21 cellular contexts compared by ENCODE assay signal in genomic region chr6:109450801-109451200, GRCh38. TPM values are rescaled to one million over a fixed set of nuclear protein-coding genes. Genes with fewer than 3 reads are reported as not detected.
A peak's percentile ranks its signal among the peaks of the same experiment; 100 is the strongest.
DNase-seq lines count a peak whose midpoint lies in the region; ATAC-seq and TF ChIP-seq lines count a peak whose summit lies in the region.
"Had no signal": no experiment of that assay in that cellular context is flagged by ENCODE, and none has a peak within 500 bp of the region (broad histone marks: within the 10 kb centered on the region; RNA-seq: fewer than 3 reads in every experiment).

No MANE protein-coding gene starts in this region.

- H3K4me3 ChIP-seq in CD4-positive, alpha-beta memory T cell (ENCODE audit: low read length in 2 of 2), result no peak overlapping the region
- H3K4me3 ChIP-seq: HAP-1, skin epidermis had no signal

- intact Hi-C loops in activated CD4-positive, alpha-beta T cell treated with anti-CD3 and anti-CD28 coated beads for 36 hours (cut with DNase I, micrococcal nuclease), result no loop called here
- intact Hi-C loops in CD4-positive, alpha-beta memory T cell (cut with micrococcal nuclease), result loop anchor here (1.0 to 10.0 kb wide), 2 partner anchors 10 to 1364 kb away; partner anchors contain the start of gene CDK19
- intact Hi-C loops in activated B cell treated with CpG ODN at 0.5 μM for 24 hours (cut with micrococcal nuclease), result loop anchor here (1.0 to 10.0 kb wide), 2 partner anchors 10 to 1954 kb away; no protein-coding TSS in a partner anchor
- intact Hi-C loops in activated T-helper 1 cell treated with anti-CD3 and anti-CD28 coated beads, Interleukin-12 subunit alpha, Interleukin-12 subunit beta, Interleukin-2, Interleukin-4 antibody, amounts not matched to agents 30 ng/mL and 10 ng/mL and 1 ng/mL, durations not matched to agents 14 hours and 24 hours and 36 hours (cut with micrococcal nuclease), result loop anchor here (10.0 kb wide), 2 partner anchors 606 to 734 kb away; partner anchors contain the start of genes ARMC2 and CDC40

- peaks cover 18% of the 10 kb centered on the region for H3K36me3 ChIP-seq in CD4-positive, alpha-beta memory T cell (ENCODE audit: insufficient read depth, low read length)

- no peak overlapping the region for H3K27ac ChIP-seq in CD4-positive, alpha-beta memory T cell (ENCODE audit: low read depth, low read length)
- H3K27ac ChIP-seq: epithelial cell of prostate had no signal

- H3K36me3 Mint-ChIP-seq in activated CD4-positive, alpha-beta T cell treated with anti-CD3 and anti-CD28 coated beads for 36 hours (ENCODE audit: low read depth), result peaks cover 4% of the 10 kb centered on the region
- peaks cover 13 to 39% of the 10 kb centered on the region in 2 donors for H3K36me3 Mint-ChIP-seq in CD4-positive, alpha-beta memory T cell
- peaks cover 59% of the 10 kb centered on the region for H3K36me3 Mint-ChIP-seq in activated B cell treated with CpG ODN at 0.5 μM for 24 hours (ENCODE audit: low read depth)
- peaks cover 7% of the 10 kb centered on the region for H3K36me3 Mint-ChIP-seq in osteocyte (ENCODE audit: unreplicated experiment)
- peaks cover 40% of the 10 kb centered on the region for H3K36me3 Mint-ChIP-seq in activated T-helper 1 cell treated with anti-CD3 and anti-CD28 coated beads, Interleukin-12 subunit alpha, Interleukin-12 subunit beta, Interleukin-2, Interleukin-4 antibody, amounts not matched to agents 30 ng/mL and 10 ng/mL and 1 ng/mL, durations not matched to agents 14 hours and 24 hours and 36 hours (ENCODE audit: low read depth)

- ATAC-seq in activated CD4-positive, alpha-beta T cell treated with anti-CD3 and anti-CD28 coated beads for 36 hours, result no peak
- no peak for ATAC-seq in activated B cell treated with CpG ODN at 0.5 μM for 24 hours (ENCODE audit: low read depth)
- ATAC-seq in HG02623 (IDR thresholded peaks at IDR 0.05; ENCODE audit: unreplicated experiment), result no peak
- ATAC-seq: Panc1 had no signal

- peak overlapping the region; percentile 3 for H3K27ac Mint-ChIP-seq in activated CD4-positive, alpha-beta T cell treated with anti-CD3 and anti-CD28 coated beads for 36 hours
- peak overlapping the region in 4 of 7 donors; percentile 58 to 83 (median 81) for H3K27ac Mint-ChIP-seq in CD4-positive, alpha-beta memory T cell
- peak overlapping the region; percentile 32 for H3K27ac Mint-ChIP-seq in activated B cell treated with CpG ODN at 0.5 μM for 24 hours
- no peak overlapping the region for H3K27ac Mint-ChIP-seq in osteocyte (ENCODE audit: unreplicated experiment)
- H3K27ac Mint-ChIP-seq in activated T-helper 1 cell treated with anti-CD3 and anti-CD28 coated beads, Interleukin-12 subunit alpha, Interleukin-12 subunit beta, Interleukin-2, Interleukin-4 antibody, amounts not matched to agents 30 ng/mL and 10 ng/mL and 1 ng/mL, durations not matched to agents 14 hours and 24 hours and 36 hours, result no peak overlapping the region

- no peaks in the 10 kb centered on the region for H3K9me3 Mint-ChIP-seq in activated CD4-positive, alpha-beta T cell treated with anti-CD3 and anti-CD28 coated beads for 36 hours (ENCODE audit: low read depth)
- H3K9me3 Mint-ChIP-seq in CD4-positive, alpha-beta memory T cell, result peaks cover 0 to 1% (median 0%) of the 10 kb centered on the region in 8 donors
- H3K9me3 Mint-ChIP-seq in activated B cell treated with CpG ODN at 0.5 μM for 24 hours, result no peaks in the 10 kb centered on the region
- H3K9me3 Mint-ChIP-seq in osteocyte (ENCODE audit: unreplicated experiment), result no peaks in the 10 kb centered on the region
- H3K9me3 Mint-ChIP-seq in activated T-helper 1 cell treated with anti-CD3 and anti-CD28 coated beads, Interleukin-12 subunit alpha, Interleukin-12 subunit beta, Interleukin-2, Interleukin-4 antibody, amounts not matched to agents 30 ng/mL and 10 ng/mL and 1 ng/mL, durations not matched to agents 14 hours and 24 hours and 36 hours, result no peaks in the 10 kb centered on the region

- no peaks in the 10 kb centered on the region for H3K27me3 Mint-ChIP-seq in activated CD4-positive, alpha-beta T cell treated with anti-CD3 and anti-CD28 coated beads for 36 hours
- H3K27me3 Mint-ChIP-seq in CD4-positive, alpha-beta memory T cell, result no peaks in the 10 kb centered on the region
- no peaks in the 10 kb centered on the region for H3K27me3 Mint-ChIP-seq in activated B cell treated with CpG ODN at 0.5 μM for 24 hours
- no peaks in the 10 kb centered on the region for H3K27me3 Mint-ChIP-seq in osteocyte (ENCODE audit: unreplicated experiment)
- no peaks in the 10 kb centered on the region for H3K27me3 Mint-ChIP-seq in activated T-helper 1 cell treated with anti-CD3 and anti-CD28 coated beads, Interleukin-12 subunit alpha, Interleukin-12 subunit beta, Interleukin-2, Interleukin-4 antibody, amounts not matched to agents 30 ng/mL and 10 ng/mL and 1 ng/mL, durations not matched to agents 14 hours and 24 hours and 36 hours (ENCODE audit: insufficient read depth)

- no peaks in the 10 kb centered on the region for H3K27me3 ChIP-seq in CD4-positive, alpha-beta memory T cell (ENCODE audit: insufficient read depth, low read length)

- CTCF ChIA-PET in activated CD4-positive, alpha-beta T cell treated with anti-CD3 and anti-CD28 coated beads for 36 hours (lab: Charles Lee), result interaction anchor here (1.4 kb wide), 1 partner anchor 9 kb away, joined by 3 read pairs; no protein-coding TSS in a partner anchor
- CTCF ChIA-PET in CD4-positive, alpha-beta memory T cell (lab: Charles Lee; ENCODE audit: partially characterized antibody), result interaction anchor here (0.7 to 8.6 kb wide), 5 partner anchors 8 to 512 kb away, joined by 3 to 70 read pairs (median 4); partner anchors contain the start of genes PPIL6 and SMPD2
- CTCF ChIA-PET in activated B cell treated with CpG ODN at 0.5 μM for 24 hours (lab: Charles Lee), result interaction anchor here (1.2 to 4.4 kb wide), 2 partner anchors 9 to 66 kb away, joined by 6 to 31 read pairs; partner anchors contain the start of genes PPIL6 and SMPD2

- H3K4me1 Mint-ChIP-seq in activated CD4-positive, alpha-beta T cell treated with anti-CD3 and anti-CD28 coated beads for 36 hours, result peaks cover 30% of the 10 kb centered on the region
- H3K4me1 Mint-ChIP-seq in CD4-positive, alpha-beta memory T cell, result peaks cover 28 to 68% (median 45%) of the 10 kb centered on the region in 4 donors
- H3K4me1 Mint-ChIP-seq in activated B cell treated with CpG ODN at 0.5 μM for 24 hours (peaks cover 73% of the 10 kb centered on the region), osteocyte (ENCODE audit: unreplicated experiment) (peaks cover 11% of the 10 kb centered on the region)
- H3K4me1 Mint-ChIP-seq in activated T-helper 1 cell treated with anti-CD3 and anti-CD28 coated beads, Interleukin-12 subunit alpha, Interleukin-12 subunit beta, Interleukin-2, Interleukin-4 antibody, amounts not matched to agents 30 ng/mL and 10 ng/mL and 1 ng/mL, durations not matched to agents 14 hours and 24 hours and 36 hours (ENCODE audit: low read depth), result peaks cover 40% of the 10 kb centered on the region

- no peaks in the 10 kb centered on the region for H3K9me3 ChIP-seq in CD4-positive, alpha-beta memory T cell (ENCODE audit: control insufficient read depth in 1 of 2, low read length in 2 of 2)
- H3K9me3 ChIP-seq: HAP-1 had no signal

- no peak for TF ChIP-seq CTCF in activated B cell treated with CpG ODN at 0.5 μM for 24 hours (IDR thresholded peaks at IDR 0.05)
- TF ChIP-seq CTCF in osteocyte (IDR thresholded peaks at IDR 0.05), result no peak

- H3K4me1 ChIP-seq in CD4-positive, alpha-beta memory T cell (ENCODE audit: insufficient read depth, low read length), result peaks cover 63% of the 10 kb centered on the region
- H3K4me1 ChIP-seq: HAP-1 had no signal

- no peak overlapping the region for H3K4me3 Mint-ChIP-seq in activated CD4-positive, alpha-beta T cell treated with anti-CD3 and anti-CD28 coated beads for 36 hours
- H3K4me3 Mint-ChIP-seq in CD4-positive, alpha-beta memory T cell, result peak overlapping the region in 2 of 8 donors; percentile 39 to 43
- peak overlapping the region; percentile 4 for H3K4me3 Mint-ChIP-seq in activated B cell treated with CpG ODN at 0.5 μM for 24 hours
- no peak overlapping the region for H3K4me3 Mint-ChIP-seq in osteocyte (ENCODE audit: unreplicated experiment)
- H3K4me3 Mint-ChIP-seq in activated T-helper 1 cell treated with anti-CD3 and anti-CD28 coated beads, Interleukin-12 subunit alpha, Interleukin-12 subunit beta, Interleukin-2, Interleukin-4 antibody, amounts not matched to agents 30 ng/mL and 10 ng/mL and 1 ng/mL, durations not matched to agents 14 hours and 24 hours and 36 hours, result no peak overlapping the region

- POLR2A ChIA-PET in activated CD4-positive, alpha-beta T cell treated with anti-CD3 and anti-CD28 coated beads for 36 hours (lab: Charles Lee), result interaction anchor here (0.6 kb wide), 1 partner anchor 9 kb away, joined by 3 read pairs; no protein-coding TSS in a partner anchor
- POLR2A ChIA-PET in CD4-positive, alpha-beta memory T cell (lab: Charles Lee; ENCODE audit: partially characterized antibody), result interaction anchor here (1.0 to 13.4 kb wide), 5 partner anchors 7 to 263 kb away, joined by 3 to 220 read pairs (median 7); partner anchors contain the start of genes CD164, PPIL6 and SMPD2
- POLR2A ChIA-PET in activated B cell treated with CpG ODN at 0.5 μM for 24 hours (lab: Charles Lee), result interaction anchor here (1.5 to 2.0 kb wide), 3 partner anchors 7 to 68 kb away, joined by 3 to 15 read pairs (median 8); partner anchors contain the start of genes CD164, PPIL6 and SMPD2

- DNase-seq in activated CD4-positive, alpha-beta T cell treated with anti-CD3 and anti-CD28 coated beads for 36 hours, result no peak
- no peak for DNase-seq in activated CD4-positive, alpha-beta T cell treated with anti-CD3 and anti-CD28 coated beads for 48 hours
- no peak for DNase-seq in CD4-positive, alpha-beta memory T cell
- no peak for DNase-seq in activated B cell treated with CpG ODN at 0.5 μM for 24 hours
- peak; percentile 19 for DNase-seq in osteocyte (ENCODE audit: extremely low spot score, unreplicated experiment)
- no peak for DNase-seq in DMS153 treated with DMSO at 0.1 percent for 48 hours (lab: John Stamatoyannopoulos, UW; ENCODE audit: unreplicated experiment)
- no peak for DNase-seq in activated T-helper 1 cell treated with anti-CD3 and anti-CD28 coated beads, Interleukin-12 subunit alpha, Interleukin-12 subunit beta, Interleukin-2, Interleukin-4 antibody, amounts not matched to agents 30 ng/mL and 10 ng/mL and 1 ng/mL, durations not matched to agents 14 hours and 24 hours and 36 hours (ENCODE audit: low spot score)
- DNase-seq: activated CD4-positive, alpha-beta T cell treated with anti-CD3 and anti-CD28 coated beads, Interleukin-2, amount 50 U/mL, for 1 hour; activated gamma-delta T cell; effector CD4-positive, alpha-beta T cell; mammary epithelial cell; MM.1S; NCI-H1417 treated with DMSO at 0.1 percent for 48 hours; NK-92 treated with Interleukin-12 subunit alpha and Interleukin-12 subunit beta, amount 100 ng/mL, for 24 hours; occipital lobe; SIG-M5 had no signal

RNA-seq across cellular contexts. Expression of gene MICAL1, which starts 4.8 kb away (rescaled TPM):
- 10 to 100 TPM; 25.1 to 26.3 TPM for total RNA-seq in activated CD4-positive, alpha-beta T cell treated with anti-CD3 and anti-CD28 coated beads for 36 hours
- total RNA-seq in CD4-positive, alpha-beta memory T cell, result 10 to 100 TPM; 76.5 to 79.3 TPM
- polyA plus RNA-seq in CD4-positive, alpha-beta memory T cell, result 10 to 100 TPM in 1 of 2 donors, 1 to 10 TPM in 1; 9.0 to 23.5 TPM
- total RNA-seq in activated B cell treated with CpG ODN at 0.5 μM for 24 hours (104 and 120 TPM in 2 replicates), osteocyte (53.6 and 59.5 TPM in 2 replicates)
- 40.8 and 47.1 TPM in 2 replicates for total RNA-seq in activated T-helper 1 cell treated with anti-CD3 and anti-CD28 coated beads, Interleukin-12 subunit alpha, Interleukin-12 subunit beta, Interleukin-2, Interleukin-4 antibody, amounts not matched to agents 30 ng/mL and 10 ng/mL and 1 ng/mL, durations not matched to agents 14 hours and 24 hours and 36 hours

RNA-seq across cellular contexts. Expression of gene SMPD2, which starts 10.3 kb away (rescaled TPM):
- 1 to 10 TPM; 7.5 to 9.5 TPM for total RNA-seq in activated CD4-positive, alpha-beta T cell treated with anti-CD3 and anti-CD28 coated beads for 36 hours
- 10 to 100 TPM; 21.7 to 23.6 TPM for total RNA-seq in CD4-positive, alpha-beta memory T cell
- polyA plus RNA-seq in CD4-positive, alpha-beta memory T cell, result 10 to 100 TPM in 1 of 2 donors, 1 to 10 TPM in 1; 8.2 to 15.8 TPM
- total RNA-seq in activated B cell treated with CpG ODN at 0.5 μM for 24 hours, result 24.9 and 28.2 TPM in 2 replicates
- total RNA-seq in osteocyte, result 9.8 and 10.1 TPM in 2 replicates
- 18.5 and 19.1 TPM in 2 replicates for total RNA-seq in activated T-helper 1 cell treated with anti-CD3 and anti-CD28 coated beads, Interleukin-12 subunit alpha, Interleukin-12 subunit beta, Interleukin-2, Interleukin-4 antibody, amounts not matched to agents 30 ng/mL and 10 ng/mL and 1 ng/mL, durations not matched to agents 14 hours and 24 hours and 36 hours

RNA-seq across cellular contexts. Expression of gene PPIL6, which starts 10.4 kb away (rescaled TPM):
- total RNA-seq in activated CD4-positive, alpha-beta T cell treated with anti-CD3 and anti-CD28 coated beads for 36 hours, result under 1 TPM in 1 of 2 experiments, not detected in 1; 0.09 TPM
- total RNA-seq in CD4-positive, alpha-beta memory T cell, result under 1 TPM; 0.39 to 0.52 TPM
- polyA plus RNA-seq in CD4-positive, alpha-beta memory T cell, result under 1 TPM; 0.33 to 0.35 TPM
- total RNA-seq in activated B cell treated with CpG ODN at 0.5 μM for 24 hours (0.73 and 0.91 TPM in 2 replicates), osteocyte (1.9 and 2.2 TPM in 2 replicates)
- total RNA-seq in activated T-helper 1 cell treated with anti-CD3 and anti-CD28 coated beads, Interleukin-12 subunit alpha, Interleukin-12 subunit beta, Interleukin-2, Interleukin-4 antibody, amounts not matched to agents 30 ng/mL and 10 ng/mL and 1 ng/mL, durations not matched to agents 14 hours and 24 hours and 36 hours, result 0.13 and 0.29 TPM in 2 replicates

RNA-seq across cellular contexts. Expression of gene ZBTB24, which starts 32.2 kb away (rescaled TPM):
- total RNA-seq in activated CD4-positive, alpha-beta T cell treated with anti-CD3 and anti-CD28 coated beads for 36 hours, result 10 to 100 TPM; 12.0 to 14.7 TPM
- 10 to 100 TPM; 27.2 to 28.4 TPM for total RNA-seq in CD4-positive, alpha-beta memory T cell
- 10 to 100 TPM in 1 of 2 donors, 1 to 10 TPM in 1; 8.5 to 11.5 TPM for polyA plus RNA-seq in CD4-positive, alpha-beta memory T cell
- total RNA-seq in activated B cell treated with CpG ODN at 0.5 μM for 24 hours (22.8 and 25.4 TPM in 2 replicates), osteocyte (6.2 and 6.7 TPM in 2 replicates)
- total RNA-seq in activated T-helper 1 cell treated with anti-CD3 and anti-CD28 coated beads, Interleukin-12 subunit alpha, Interleukin-12 subunit beta, Interleukin-2, Interleukin-4 antibody, amounts not matched to agents 30 ng/mL and 10 ng/mL and 1 ng/mL, durations not matched to agents 14 hours and 24 hours and 36 hours, result 19.5 and 20.8 TPM in 2 replicates

Comparison
In these comparisons a context has a peak if more than half of its experiments do, and no peak if none do; other contexts are left out.
1. H3K27ac Mint-ChIP-seq: peak in activated CD4-positive, alpha-beta T cell treated with anti-CD3 and anti-CD28 coated beads for 36 hours (single experiment), CD4-positive, alpha-beta memory T cell (4 of 7) and activated B cell treated with CpG ODN at 0.5 μM for 24 hours (single experiment); none in osteocyte (single experiment) and activated T-helper 1 cell treated with anti-CD3 and anti-CD28 coated beads, Interleukin-12 subunit alpha, Interleukin-12 subunit beta, Interleukin-2, Interleukin-4 antibody, amounts not matched to agents 30 ng/mL and 10 ng/mL and 1 ng/mL, durations not matched to agents 14 hours and 24 hours and 36 hours (single experiment).
2. intact Hi-C loops: an anchor here in CD4-positive, alpha-beta memory T cell (1.0 to 10.0 kb wide), activated B cell treated with CpG ODN at 0.5 μM for 24 hours (1.0 to 10.0 kb wide) and activated T-helper 1 cell treated with anti-CD3 and anti-CD28 coated beads, Interleukin-12 subunit alpha, Interleukin-12 subunit beta, Interleukin-2, Interleukin-4 antibody, amounts not matched to agents 30 ng/mL and 10 ng/mL and 1 ng/mL, durations not matched to agents 14 hours and 24 hours and 36 hours (10.0 kb wide); none called in activated CD4-positive, alpha-beta T cell treated with anti-CD3 and anti-CD28 coated beads for 36 hours.